Comparison of ENCODE assay signal across 1 cellular context in the genomic region with DNA sequence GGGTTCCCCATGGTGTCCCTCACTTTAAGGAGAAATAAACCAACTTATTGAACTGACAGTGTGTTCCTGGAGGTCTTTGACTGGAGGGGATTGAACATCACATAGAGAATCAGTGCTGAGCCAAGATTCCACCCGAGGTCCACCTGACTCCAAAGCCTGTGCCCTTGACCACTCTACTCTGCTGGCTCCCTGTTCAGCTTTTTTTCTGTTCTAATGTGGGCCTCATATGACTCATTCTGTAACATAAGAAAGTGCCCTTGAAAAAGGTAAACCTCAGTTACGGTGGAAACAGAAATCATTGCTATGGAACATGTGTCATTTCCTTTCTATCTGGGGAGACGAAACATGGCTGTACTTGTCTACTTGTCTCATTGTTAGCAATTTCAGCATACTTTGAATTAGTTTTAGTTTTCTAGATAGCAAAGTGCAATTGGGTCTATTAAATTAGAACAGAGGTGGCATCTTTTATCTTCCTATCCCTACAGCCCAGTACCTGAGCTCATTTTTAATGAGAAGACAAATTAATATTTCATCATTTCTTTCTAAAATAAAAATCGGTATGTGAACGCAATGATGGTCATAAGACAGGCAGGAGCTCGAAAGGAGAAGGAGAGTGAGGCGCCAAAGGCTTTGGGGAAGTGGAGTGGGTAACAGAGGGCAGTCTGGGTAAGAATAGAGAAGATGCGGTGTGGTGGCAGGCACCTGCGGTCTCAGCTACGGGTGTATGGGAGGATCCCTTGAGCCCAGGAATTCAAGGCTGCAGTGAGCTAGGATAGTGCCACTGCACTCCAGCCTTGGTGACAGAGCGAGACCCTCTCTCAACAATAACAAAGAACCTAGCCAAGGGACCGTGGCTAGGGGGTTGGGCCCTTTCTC.
TF ChIP-seq lines count a peak whose summit lies in the region.

No MANE protein-coding gene starts in this region.

TF ChIP-seq in HepG2, 621 proteins besides CTCF, POLR2A, EP300 and RAD21 (continued from another document and continues in another):
- TF ChIP-seq, protein P1, sequence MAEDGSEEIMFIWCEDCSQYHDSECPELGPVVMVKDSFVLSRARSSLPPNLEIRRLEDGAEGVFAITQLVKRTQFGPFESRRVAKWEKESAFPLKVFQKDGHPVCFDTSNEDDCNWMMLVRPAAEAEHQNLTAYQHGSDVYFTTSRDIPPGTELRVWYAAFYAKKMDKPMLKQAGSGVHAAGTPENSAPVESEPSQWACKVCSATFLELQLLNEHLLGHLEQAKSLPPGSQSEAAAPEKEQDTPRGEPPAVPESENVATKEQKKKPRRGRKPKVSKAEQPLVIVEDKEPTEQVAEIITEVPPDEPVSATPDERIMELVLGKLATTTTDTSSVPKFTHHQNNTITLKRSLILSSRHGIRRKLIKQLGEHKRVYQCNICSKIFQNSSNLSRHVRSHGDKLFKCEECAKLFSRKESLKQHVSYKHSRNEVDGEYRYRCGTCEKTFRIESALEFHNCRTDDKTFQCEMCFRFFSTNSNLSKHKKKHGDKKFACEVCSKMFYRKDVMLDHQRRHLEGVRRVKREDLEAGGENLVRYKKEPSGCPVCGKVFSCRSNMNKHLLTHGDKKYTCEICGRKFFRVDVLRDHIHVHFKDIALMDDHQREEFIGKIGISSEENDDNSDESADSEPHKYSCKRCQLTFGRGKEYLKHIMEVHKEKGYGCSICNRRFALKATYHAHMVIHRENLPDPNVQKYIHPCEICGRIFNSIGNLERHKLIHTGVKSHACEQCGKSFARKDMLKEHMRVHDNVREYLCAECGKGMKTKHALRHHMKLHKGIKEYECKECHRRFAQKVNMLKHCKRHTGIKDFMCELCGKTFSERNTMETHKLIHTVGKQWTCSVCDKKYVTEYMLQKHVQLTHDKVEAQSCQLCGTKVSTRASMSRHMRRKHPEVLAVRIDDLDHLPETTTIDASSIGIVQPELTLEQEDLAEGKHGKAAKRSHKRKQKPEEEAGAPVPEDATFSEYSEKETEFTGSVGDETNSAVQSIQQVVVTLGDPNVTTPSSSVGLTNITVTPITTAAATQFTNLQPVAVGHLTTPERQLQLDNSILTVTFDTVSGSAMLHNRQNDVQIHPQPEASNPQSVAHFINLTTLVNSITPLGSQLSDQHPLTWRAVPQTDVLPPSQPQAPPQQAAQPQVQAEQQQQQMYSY (CRISPR knock-in tag; IDR thresholded peaks at IDR 0.05), result no peak
- TF ChIP-seq FOXA3 (CRISPR knock-in tag; IDR thresholded peaks at IDR 0.05) (peak; percentile 59), TARDBP (CRISPR knock-in tag; IDR thresholded peaks at IDR 0.05) (no peak), DRAP1 (CRISPR knock-in tag; IDR thresholded peaks at IDR 0.05) (no peak), HDAC2 (CRISPR knock-in tag; IDR thresholded peaks at IDR 0.05) (no peak), SOX6 (IDR thresholded peaks at IDR 0.05) (no peak), SOX6 (CRISPR knock-in tag; IDR thresholded peaks at IDR 0.05) (no peak), POLR2G (IDR thresholded peaks at IDR 0.05; ENCODE audit: low read depth, low read length) (no peak), RBAK (CRISPR knock-in tag; IDR thresholded peaks at IDR 0.05) (no peak), ZNF614 (CRISPR knock-in tag; IDR thresholded peaks at IDR 0.05; ENCODE audit: borderline replicate concordance) (no peak; the same call in 1 of the 2 replicates), ZFX (CRISPR knock-in tag; IDR thresholded peaks at IDR 0.05; ENCODE audit: low read depth) (peak; percentile 34; the same call in 1 of the 2 replicates), CREM (IDR thresholded peaks at IDR 0.05) (0 out of 2 replicates have a peak, but pooled peaks have one; percentile 22), CREM (CRISPR knock-in tag; IDR thresholded peaks at IDR 0.05) (no peak), E2F1 (CRISPR knock-in tag; IDR thresholded peaks at IDR 0.05) (no peak), PCBP1 (IDR thresholded peaks at IDR 0.05; ENCODE audit: borderline replicate concordance, low read depth, low read length) (no peak), SRF (IDR thresholded peaks at IDR 0.05; ENCODE audit: low read depth, low read length) (no peak), NPAS2 (CRISPR knock-in tag; IDR thresholded peaks at IDR 0.05; ENCODE audit: borderline replicate concordance) (no peak), CHD2 (IDR thresholded peaks at IDR 0.05; ENCODE audit: low read depth, low read length) (no peak), RARA (CRISPR knock-in tag; IDR thresholded peaks at IDR 0.05) (peak; percentile 44), CBX5 (CRISPR knock-in tag; IDR thresholded peaks at IDR 0.05; ENCODE audit: borderline replicate concordance) (no peak), MLLT10 (CRISPR knock-in tag; IDR thresholded peaks at IDR 0.05) (no peak), ZNF329 (CRISPR knock-in tag; IDR thresholded peaks at IDR 0.05; ENCODE audit: low read depth) (no peak), ZNF546 (CRISPR knock-in tag; conservative IDR thresholded peaks at IDR 0.05) (no peak), ETV5 (CRISPR knock-in tag; IDR thresholded peaks at IDR 0.05; ENCODE audit: borderline replicate concordance) (peak; percentile 11; the same call in 1 of the 2 replicates), SOX13 (IDR thresholded peaks at IDR 0.05) (no peak), SOX13 (CRISPR knock-in tag; conservative IDR thresholded peaks at IDR 0.05 in 1 of 2, IDR thresholded peaks at IDR 0.05 in 1 of 2) (peak in 1 of 2 experiments; percentile 27; a peak in 1 of 4 replicates), ZNF362 (CRISPR knock-in tag; IDR thresholded peaks at IDR 0.05; ENCODE audit: borderline replicate concordance) (peak; percentile 64), ZNF660 (CRISPR knock-in tag; IDR thresholded peaks at IDR 0.05; ENCODE audit: borderline replicate concordance, low read depth) (no peak), SP1 (IDR thresholded peaks at IDR 0.05) (no peak), SP1 (CRISPR knock-in tag; IDR thresholded peaks at IDR 0.05) (no peak), ZSCAN30 (CRISPR knock-in tag; IDR thresholded peaks at IDR 0.05) (no peak), MAFF (IDR thresholded peaks at IDR 0.05; ENCODE audit: low read depth, low read length) (0 out of 2 replicates have a peak, but pooled peaks have one; percentile 14), SRSF4 (IDR thresholded peaks at IDR 0.05; ENCODE audit: low read depth, low read length, poor library complexity, severe bottlenecking) (no peak), TBX3 (IDR thresholded peaks at IDR 0.05; ENCODE audit: borderline replicate concordance) (no peak), ZNF644 (CRISPR knock-in tag; IDR thresholded peaks at IDR 0.05; ENCODE audit: low read depth) (peak; percentile 39; the same call in 1 of the 2 replicates), SAP130 (CRISPR knock-in tag; IDR thresholded peaks at IDR 0.05; ENCODE audit: low read depth) (peak; percentile 81), ARID2 (CRISPR knock-in tag; IDR thresholded peaks at IDR 0.05; ENCODE audit: borderline replicate concordance) (no peak), ATF2 (CRISPR knock-in tag; IDR thresholded peaks at IDR 0.05) (no peak), ARHGAP35 (CRISPR knock-in tag; IDR thresholded peaks at IDR 0.05; ENCODE audit: borderline replicate concordance) (no peak), CCAR2 (optimal IDR thresholded peaks at IDR 0.05; ENCODE audit: low read depth, low read length) (no peak), SP5 (CRISPR knock-in tag; IDR thresholded peaks at IDR 0.05; ENCODE audit: borderline replicate concordance, low read depth) (no peak), MLXIP (CRISPR knock-in tag; IDR thresholded peaks at IDR 0.05; ENCODE audit: borderline replicate concordance) (no peak), MTF1 (CRISPR knock-in tag; IDR thresholded peaks at IDR 0.05) (no peak)
- TF ChIP-seq, protein P2, sequence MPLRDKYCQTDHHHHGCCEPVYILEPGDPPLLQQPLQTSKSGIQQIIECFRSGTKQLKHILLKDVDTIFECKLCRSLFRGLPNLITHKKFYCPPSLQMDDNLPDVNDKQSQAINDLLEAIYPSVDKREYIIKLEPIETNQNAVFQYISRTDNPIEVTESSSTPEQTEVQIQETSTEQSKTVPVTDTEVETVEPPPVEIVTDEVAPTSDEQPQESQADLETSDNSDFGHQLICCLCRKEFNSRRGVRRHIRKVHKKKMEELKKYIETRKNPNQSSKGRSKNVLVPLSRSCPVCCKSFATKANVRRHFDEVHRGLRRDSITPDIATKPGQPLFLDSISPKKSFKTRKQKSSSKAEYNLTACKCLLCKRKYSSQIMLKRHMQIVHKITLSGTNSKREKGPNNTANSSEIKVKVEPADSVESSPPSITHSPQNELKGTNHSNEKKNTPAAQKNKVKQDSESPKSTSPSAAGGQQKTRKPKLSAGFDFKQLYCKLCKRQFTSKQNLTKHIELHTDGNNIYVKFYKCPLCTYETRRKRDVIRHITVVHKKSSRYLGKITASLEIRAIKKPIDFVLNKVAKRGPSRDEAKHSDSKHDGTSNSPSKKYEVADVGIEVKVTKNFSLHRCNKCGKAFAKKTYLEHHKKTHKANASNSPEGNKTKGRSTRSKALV (CRISPR knock-in tag; IDR thresholded peaks at IDR 0.05), result no peak
- TF ChIP-seq, protein P3, sequence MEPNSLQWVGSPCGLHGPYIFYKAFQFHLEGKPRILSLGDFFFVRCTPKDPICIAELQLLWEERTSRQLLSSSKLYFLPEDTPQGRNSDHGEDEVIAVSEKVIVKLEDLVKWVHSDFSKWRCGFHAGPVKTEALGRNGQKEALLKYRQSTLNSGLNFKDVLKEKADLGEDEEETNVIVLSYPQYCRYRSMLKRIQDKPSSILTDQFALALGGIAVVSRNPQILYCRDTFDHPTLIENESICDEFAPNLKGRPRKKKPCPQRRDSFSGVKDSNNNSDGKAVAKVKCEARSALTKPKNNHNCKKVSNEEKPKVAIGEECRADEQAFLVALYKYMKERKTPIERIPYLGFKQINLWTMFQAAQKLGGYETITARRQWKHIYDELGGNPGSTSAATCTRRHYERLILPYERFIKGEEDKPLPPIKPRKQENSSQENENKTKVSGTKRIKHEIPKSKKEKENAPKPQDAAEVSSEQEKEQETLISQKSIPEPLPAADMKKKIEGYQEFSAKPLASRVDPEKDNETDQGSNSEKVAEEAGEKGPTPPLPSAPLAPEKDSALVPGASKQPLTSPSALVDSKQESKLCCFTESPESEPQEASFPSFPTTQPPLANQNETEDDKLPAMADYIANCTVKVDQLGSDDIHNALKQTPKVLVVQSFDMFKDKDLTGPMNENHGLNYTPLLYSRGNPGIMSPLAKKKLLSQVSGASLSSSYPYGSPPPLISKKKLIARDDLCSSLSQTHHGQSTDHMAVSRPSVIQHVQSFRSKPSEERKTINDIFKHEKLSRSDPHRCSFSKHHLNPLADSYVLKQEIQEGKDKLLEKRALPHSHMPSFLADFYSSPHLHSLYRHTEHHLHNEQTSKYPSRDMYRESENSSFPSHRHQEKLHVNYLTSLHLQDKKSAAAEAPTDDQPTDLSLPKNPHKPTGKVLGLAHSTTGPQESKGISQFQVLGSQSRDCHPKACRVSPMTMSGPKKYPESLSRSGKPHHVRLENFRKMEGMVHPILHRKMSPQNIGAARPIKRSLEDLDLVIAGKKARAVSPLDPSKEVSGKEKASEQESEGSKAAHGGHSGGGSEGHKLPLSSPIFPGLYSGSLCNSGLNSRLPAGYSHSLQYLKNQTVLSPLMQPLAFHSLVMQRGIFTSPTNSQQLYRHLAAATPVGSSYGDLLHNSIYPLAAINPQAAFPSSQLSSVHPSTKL (CRISPR knock-in tag; IDR thresholded peaks at IDR 0.05), result peak; percentile 44; the same call in 1 of the 2 replicates
- TF ChIP-seq, protein P4, sequence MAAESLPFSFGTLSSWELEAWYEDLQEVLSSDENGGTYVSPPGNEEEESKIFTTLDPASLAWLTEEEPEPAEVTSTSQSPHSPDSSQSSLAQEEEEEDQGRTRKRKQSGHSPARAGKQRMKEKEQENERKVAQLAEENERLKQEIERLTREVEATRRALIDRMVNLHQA (CRISPR knock-in tag; IDR thresholded peaks at IDR 0.05), result no peak
